Comparison of ENCODE assay signal across 1 cellular context in genomic region chr5:95350631-95351030, GRCh38.
TF ChIP-seq lines count a peak whose summit lies in the region.

No MANE protein-coding gene starts in this region.

TF ChIP-seq in H1, 55 proteins besides CTCF, POLR2A, EP300 and RAD21:
- TF ChIP-seq SAP30 (IDR thresholded peaks at IDR 0.05; ENCODE audit: insufficient read depth, insufficient replicate concordance, low read length) = no peak
- no peak for TF ChIP-seq CBX5 (IDR thresholded peaks at IDR 0.05; ENCODE audit: low read depth, low read length)
- no peak for TF ChIP-seq TCF12 (IDR thresholded peaks at IDR 0.05; ENCODE audit: low read depth, low read length)
- TF ChIP-seq GTF2F1 (IDR thresholded peaks at IDR 0.05; ENCODE audit: borderline replicate concordance, low read depth, low read length) = no peak
- no peak for TF ChIP-seq NANOG (IDR thresholded peaks at IDR 0.05; ENCODE audit: insufficient read depth, low read depth, low read length, poor library complexity, severe bottlenecking)
